8 cellular contexts compared by ENCODE assay signal in genomic region chr9:136051568-136052432, GRCh38. TPM values are rescaled to one million over a fixed set of nuclear protein-coding genes. Genes with fewer than 3 reads are reported as not detected.
A peak's percentile ranks its signal among the peaks of the same experiment; 100 is the strongest.
DNase-seq lines count a peak whose midpoint lies in the region; ATAC-seq and TF ChIP-seq lines count a peak whose summit lies in the region.

No MANE protein-coding gene starts in this region.

- H4K20me1 ChIP-seq in BLaER1 treated with 17β-estradiol and CSF1 and Interleukin-3, amounts not matched to agents 10 nM and 100 nM: peaks cover 0 to 38% (median 0%) of the 10 kb centered on the region in 11 experiments; a peak in 8 of 22 replicates

- H3K27me3 ChIP-seq in BLaER1 treated with 17β-estradiol and CSF1 and Interleukin-3, amounts not matched to agents 10 nM and 100 nM: peaks cover 0 to 64% (median 48%) of the 10 kb centered on the region in 11 experiments; a peak in 17 of 22 replicates
- peaks cover 23% of the 10 kb centered on the region; the same call in 1 of the 2 replicates for H3K27me3 ChIP-seq in iPS-20b (ENCODE audit: insufficient read depth, low read length)

- peak; percentile 81 for DNase-seq in HFF-Myc (ENCODE audit: extremely low read depth, low read depth)
- peak; percentile 87 for DNase-seq in NOMO-1 treated with dmso at 0.1 percent for 144 hours (lab: John Stamatoyannopoulos, UW; ENCODE audit: unreplicated experiment)
- peak in 58 of 61 donors; percentile 39 to 94 (median 86) for DNase-seq in caudate nucleus (lab: John Stamatoyannopoulos, UW)
- peak; percentile 96 for DNase-seq in renal cortical epithelial cell (ENCODE audit: low read depth)
- DNase-seq in T-helper 1 cell: no peak

- H3K27ac ChIP-seq in BLaER1 treated with 17β-estradiol and CSF1 and Interleukin-3, amounts not matched to agents 10 nM and 100 nM: peak overlapping the region; percentile 71 to 98 (median 80); a peak in 21 of 22 replicates
- H3K27ac ChIP-seq in caudate nucleus (ENCODE audit: low read depth, low read length) (peak overlapping the region; percentile 96), iPS-20b (ENCODE audit: low read length) (no peak overlapping the region)

- H3K4me2 ChIP-seq in BLaER1 treated with 17β-estradiol and CSF1 and Interleukin-3, amounts not matched to agents 10 nM and 100 nM: peak overlapping the region; percentile 98 to 100 (median 100)

- peaks cover 87 to 100% (median 98%) of the 10 kb centered on the region in 10 experiments for H3K4me1 ChIP-seq in BLaER1 treated with 17β-estradiol and CSF1 and Interleukin-3, amounts not matched to agents 10 nM and 100 nM
- H3K4me1 ChIP-seq in iPS-20b (ENCODE audit: insufficient read depth, low read length): peaks cover 12% of the 10 kb centered on the region; the same call in 1 of the 2 replicates

- TF ChIP-seq CTCF in HFF-Myc (IDR thresholded peaks at IDR 0.05; ENCODE audit: low read depth, low read length, missing control alignments): no peak

- H3K9ac ChIP-seq in BLaER1 treated with 17β-estradiol and CSF1 and Interleukin-3, amounts not matched to agents 10 nM and 100 nM: peak overlapping the region; percentile 77 to 92 (median 88)
- H3K9ac ChIP-seq in iPS-20b (ENCODE audit: low read depth, low read length): peak overlapping the region; percentile 61; the same call in 1 of the 2 replicates

- no peaks in the 10 kb centered on the region for H3K9me3 ChIP-seq in BLaER1 treated with 17β-estradiol and CSF1 and Interleukin-3, amounts not matched to agents 10 nM and 100 nM (replicated peaks in 1 of 11)
- no peaks in the 10 kb centered on the region for H3K9me3 ChIP-seq in iPS-20b (ENCODE audit: insufficient read depth, low read depth, low read length)

- H3K36me3 ChIP-seq in BLaER1 treated with 17β-estradiol and CSF1 and Interleukin-3, amounts not matched to agents 10 nM and 100 nM: peaks cover 0 to 35% (median 0%) of the 10 kb centered on the region in 11 experiments; a peak in 9 of 22 replicates
- no peaks in the 10 kb centered on the region for H3K36me3 ChIP-seq in iPS-20b (ENCODE audit: insufficient read depth, low read depth, low read length)

- H3K4me3 ChIP-seq in BLaER1 treated with 17β-estradiol and CSF1 and Interleukin-3, amounts not matched to agents 10 nM and 100 nM: peak overlapping the region; percentile 50 to 94 (median 72)
- H3K4me3 ChIP-seq in HFF-Myc (replicated peaks; ENCODE audit: low read depth, low read length) (peak overlapping the region; percentile 45), iPS-20b (ENCODE audit: low read length) (peak overlapping the region; percentile 75)

- ATAC-seq in HG02973 (IDR thresholded peaks at IDR 0.05; ENCODE audit: unreplicated experiment): no peak

RNA-seq across cellular contexts. Expression of gene NACC2, which starts 43.3 kb away (rescaled TPM):
- 22.9 and 62.0 TPM in 2 replicates for total RNA-seq in renal cortical epithelial cell

Comparison
In these comparisons a context has a peak if more than half of its experiments do, and no peak if none do; other contexts are left out.
1. DNase-seq: peak in HFF-Myc (single experiment), NOMO-1 treated with dmso at 0.1 percent for 144 hours (single experiment), caudate nucleus (58 of 61) and renal cortical epithelial cell (single experiment); none in T-helper 1 cell (0 of 5).
2. Peak in every context shown above with its lines, with median percentiles within 50 percentile points of each other: H3K4me3 ChIP-seq.